10 cellular contexts compared by ENCODE assay signal in the genomic region with DNA sequence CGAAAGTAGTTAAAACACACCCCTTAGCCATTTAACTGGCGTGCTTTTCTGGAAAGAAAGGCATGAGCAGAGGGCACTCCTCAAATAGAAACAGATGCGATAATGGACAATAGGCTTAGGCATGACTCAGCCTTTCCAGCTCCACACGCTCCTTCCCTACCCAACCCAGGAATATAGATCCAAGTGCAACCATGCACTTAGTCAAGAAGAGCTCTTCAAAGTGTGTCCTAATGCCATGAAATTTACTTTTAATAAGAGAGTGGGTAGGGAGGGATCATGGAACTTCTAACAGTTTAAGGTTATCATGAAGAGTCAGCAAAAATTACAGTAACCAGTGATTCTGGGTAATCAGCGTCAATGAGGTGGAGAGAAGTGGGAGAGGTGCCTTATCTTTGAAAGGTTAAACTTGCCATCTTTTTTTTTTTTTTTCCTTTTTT. TPM values are rescaled to one million over a fixed set of nuclear protein-coding genes. Genes with fewer than 3 reads are reported as not detected.
DNase-seq lines count a peak whose midpoint lies in the region; ATAC-seq and TF ChIP-seq lines count a peak whose summit lies in the region.
"Had no signal": no experiment of that assay in that cellular context is flagged by ENCODE, and none has a peak within 500 bp of the region (broad histone marks: within the 10 kb centered on the region; RNA-seq: fewer than 3 reads in every experiment).

No MANE protein-coding gene starts in this region.

- no peaks in the 10 kb centered on the region for H3K36me3 ChIP-seq in RWPE2 (ENCODE audit: low read depth)

- H3K4me3 Mint-ChIP-seq in progenitor cell of endocrine pancreas (ENCODE audit: low read depth): peak overlapping the region; percentile 50

- ATAC-seq in RWPE2 (ENCODE audit: low read depth) (peak; percentile 37; the same call in 1 of the 3 replicates), GM19463 (IDR thresholded peaks at IDR 0.05; ENCODE audit: unreplicated experiment) (no peak)

- TF ChIP-seq CTCF in RWPE2 (IDR thresholded peaks at IDR 0.05; ENCODE audit: poor library complexity, severe bottlenecking): no peak
- no peak for TF ChIP-seq CTCF in fibroblast of mammary gland (conservative IDR thresholded peaks at IDR 0.05; ENCODE audit: control insufficient read depth, insufficient read depth, low read depth, low read length)
- no peak for TF ChIP-seq CTCF in progenitor cell of endocrine pancreas (IDR thresholded peaks at IDR 0.05; ENCODE audit: unreplicated experiment)

- H3K9me3 Mint-ChIP-seq in progenitor cell of endocrine pancreas (ENCODE audit: low read depth): no peaks in the 10 kb centered on the region

- no peaks in the 10 kb centered on the region for H3K27me3 ChIP-seq in RWPE2 (ENCODE audit: insufficient read depth, poor library complexity, severe bottlenecking)

- peak overlapping the region; percentile 70 for H3K27ac ChIP-seq in RWPE2 (ENCODE audit: poor library complexity, severe bottlenecking)

- H3K4me3 ChIP-seq in RWPE2 (ENCODE audit: severe bottlenecking): no peak overlapping the region
- H3K4me3 ChIP-seq in fibroblast of mammary gland (ENCODE audit: control insufficient read depth, low read depth, low read length): no peak overlapping the region
- H3K4me3 ChIP-seq: lung had no signal

- peaks cover 1% of the 10 kb centered on the region for H3K36me3 Mint-ChIP-seq in progenitor cell of endocrine pancreas (ENCODE audit: insufficient read depth)

- H3K27me3 Mint-ChIP-seq in progenitor cell of endocrine pancreas: no peaks in the 10 kb centered on the region

- H3K4me1 Mint-ChIP-seq in progenitor cell of endocrine pancreas (ENCODE audit: low read depth): peaks cover 15% of the 10 kb centered on the region

- no peaks in the 10 kb centered on the region for H3K9me3 ChIP-seq in RWPE2 (ENCODE audit: severe bottlenecking)

- H3K4me1 ChIP-seq in RWPE2 (ENCODE audit: insufficient read depth, poor library complexity, severe bottlenecking): peaks cover 23% of the 10 kb centered on the region

- H3K27ac Mint-ChIP-seq in progenitor cell of endocrine pancreas: peak overlapping the region; percentile 86

- peak; percentile 61 for DNase-seq in GM04503 (ENCODE audit: low read depth)
- no peak for DNase-seq in RWPE2 (ENCODE audit: low spot score)
- DNase-seq in fibroblast of mammary gland (ENCODE audit: low read depth): peak; percentile 92
- DNase-seq in progenitor cell of endocrine pancreas (ENCODE audit: low spot score, unreplicated experiment): no peak
- no peak for DNase-seq in stimulated activated CD8-positive, alpha-beta memory T cell treated with anti-CD3 and anti-CD28 coated beads, Interleukin-4, amount 100 ng/mL, for 48 hours
- DNase-seq in putamen (ENCODE audit: low spot score): no peak
- DNase-seq in activated CD4-positive, alpha-beta T cell treated with anti-CD3 and anti-CD28 coated beads for 48 hours: no peak
- DNase-seq: NCI-H1694 treated with DMSO at 0.1 percent for 48 hours had no signal

RNA-seq across cellular contexts. Expression of a gene that starts 2.4 kb away (rescaled TPM):
- 36.0 and 43.6 TPM in 2 replicates for total RNA-seq in progenitor cell of endocrine pancreas

RNA-seq across cellular contexts. Expression of a gene that starts 55.7 kb away (rescaled TPM):
- 13.9 and 15.2 TPM in 2 replicates for total RNA-seq in progenitor cell of endocrine pancreas

Comparison
In these comparisons a context has a peak if more than half of its experiments do, and no peak if none do; other contexts are left out.
1. DNase-seq: peak in GM04503 (single experiment) and fibroblast of mammary gland (single experiment); none in RWPE2 (single experiment), progenitor cell of endocrine pancreas (single experiment), stimulated activated CD8-positive, alpha-beta memory T cell treated with anti-CD3 and anti-CD28 coated beads, Interleukin-4, amount 100 ng/mL, for 48 hours (single experiment), putamen (single experiment) and activated CD4-positive, alpha-beta T cell treated with anti-CD3 and anti-CD28 coated beads for 48 hours (single experiment).